Comparison of ENCODE assay signal across 4 cellular contexts in genomic region chr4:35673137-35673536, GRCh38.
TF ChIP-seq lines count a peak whose summit lies in the region.

No MANE protein-coding gene starts in this region.

TF ChIP-seq in HepG2, 621 proteins besides CTCF, POLR2A, EP300 and RAD21:
- TF ChIP-seq MAFK (conservative IDR thresholded peaks at IDR 0.05 in 1 of 2, IDR thresholded peaks at IDR 0.05 in 1 of 2; ENCODE audit: low read length in 2 of 2) = peak; percentile 60 to 85; a peak in 3 of 4 replicates
- TF ChIP-seq MAFF (IDR thresholded peaks at IDR 0.05; ENCODE audit: low read depth, low read length) = peak; percentile 73
- no peak for TF ChIP-seq HHEX (CRISPR knock-in tag; IDR thresholded peaks at IDR 0.05)

TF ChIP-seq in A549, 52 proteins besides CTCF, POLR2A, EP300 and RAD21:
- TF ChIP-seq MAFK (IDR thresholded peaks at IDR 0.05; ENCODE audit: partially characterized antibody) (peak; percentile 52), NR3C1 (IDR thresholded peaks at IDR 0.05) (no peak)

TF ChIP-seq in IMR-90, 13 proteins besides CTCF, POLR2A, EP300 and RAD21:
- no peak for TF ChIP-seq ELK1 (IDR thresholded peaks at IDR 0.05; ENCODE audit: borderline replicate concordance, low read depth, low read length)
- no peak for TF ChIP-seq FOS (IDR thresholded peaks at IDR 0.05; ENCODE audit: low read depth, low read length)
- TF ChIP-seq USF2 (IDR thresholded peaks at IDR 0.05; ENCODE audit: low read depth, low read length) = no peak
- TF ChIP-seq MXI1 (IDR thresholded peaks at IDR 0.05; ENCODE audit: borderline replicate concordance, low read depth, low read length) = no peak
- TF ChIP-seq CEBPB (IDR thresholded peaks at IDR 0.05; ENCODE audit: low read depth, low read length) = no peak
- TF ChIP-seq MAFK (IDR thresholded peaks at IDR 0.05; ENCODE audit: low read depth, low read length) = peak; percentile 74
- no peak for TF ChIP-seq SMC3 (IDR thresholded peaks at IDR 0.05; ENCODE audit: low read depth, low read length)
- TF ChIP-seq RCOR1 (IDR thresholded peaks at IDR 0.05; ENCODE audit: insufficient replicate concordance, low read length) = no peak
- no peak for TF ChIP-seq BHLHE40 (IDR thresholded peaks at IDR 0.05; ENCODE audit: low read depth, low read length)
TF ChIP-seq in IMR-90: peak in this region for 1.

TF ChIP-seq in K562, 482 proteins besides CTCF, POLR2A, EP300 and RAD21:
- TF ChIP-seq MAFF (IDR thresholded peaks at IDR 0.05; ENCODE audit: low read length) (peak; percentile 51), ZNF316 (IDR thresholded peaks at IDR 0.05) (peak; percentile 38; the same call in 1 of the 2 replicates), RBM25 (IDR thresholded peaks at IDR 0.05; ENCODE audit: low read depth, low read length, severe bottlenecking) (no peak), MAFK (IDR thresholded peaks at IDR 0.05; ENCODE audit: low read length) (peak; percentile 50)
